7 cellular contexts compared by ENCODE assay signal in the genomic region with DNA sequence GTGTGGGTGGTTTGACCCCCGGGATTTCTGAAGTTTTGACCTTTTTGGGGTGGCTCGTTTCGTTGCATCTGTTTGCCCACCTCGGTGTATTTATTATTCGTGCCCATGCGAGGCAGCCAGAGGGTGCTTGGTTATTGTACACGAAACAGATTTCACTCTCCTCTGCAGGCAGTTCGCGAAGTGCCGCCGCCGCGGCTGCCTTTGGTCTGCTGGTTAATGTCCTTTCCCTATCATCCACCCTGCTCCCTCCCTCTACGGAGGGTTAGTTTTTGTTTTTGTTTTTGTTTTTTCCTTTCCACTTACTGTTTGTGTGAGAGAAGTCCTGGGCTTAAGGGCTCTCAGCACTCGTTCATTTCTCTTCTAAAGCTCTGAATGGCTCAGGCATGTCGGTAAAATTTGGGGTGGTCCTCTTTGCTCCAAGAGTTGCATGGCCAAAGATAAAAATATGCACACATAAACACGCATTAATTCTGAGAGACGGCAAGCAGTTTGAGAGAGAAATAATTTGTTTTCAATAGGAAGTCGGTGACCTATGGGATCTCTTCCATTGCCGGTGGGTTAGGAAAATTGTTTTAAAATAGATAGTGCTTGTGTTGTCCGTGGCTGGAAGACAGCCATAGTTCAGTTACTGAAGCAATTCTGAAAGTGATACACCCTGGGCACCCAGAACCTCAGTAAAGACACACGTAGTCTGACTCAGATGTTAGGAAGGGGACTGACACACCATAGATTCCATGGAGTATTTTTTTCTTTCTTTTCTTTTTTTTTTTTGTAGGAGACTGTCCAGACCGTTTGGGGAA. TPM values are rescaled to one million over a fixed set of nuclear protein-coding genes. Genes with fewer than 3 reads are reported as not detected.
DNase-seq lines count a peak whose midpoint lies in the region.

No MANE protein-coding gene starts in this region.

- no peak overlapping the region for H3K9ac ChIP-seq in neuronal stem cell (ENCODE audit: low read depth, low read length, poor library complexity)

- peak overlapping the region; percentile 12 for H3K18ac ChIP-seq in neuronal stem cell (ENCODE audit: low read length)

- H3K9me3 ChIP-seq in neuronal stem cell (replicated peaks in 1 of 2; ENCODE audit: control insufficient read depth in 2 of 2, insufficient read depth in 1 of 2, low read depth in 1 of 2, low read length in 2 of 2) = no peaks in the 10 kb centered on the region

- H2BK120ac ChIP-seq in neuronal stem cell (ENCODE audit: low read depth, low read length) = no peak overlapping the region

- intact Hi-C loops in posterior vena cava (cut with DNase I) = loop anchor here (5.0 to 10.0 kb wide), 2 partner anchors 177 to 179 kb away; no protein-coding TSS in a partner anchor

- no peak overlapping the region for H3K23ac ChIP-seq in neuronal stem cell (ENCODE audit: low read depth, low read length, poor library complexity)

- no peaks in the 10 kb centered on the region for H3K27me3 ChIP-seq in neuronal stem cell (ENCODE audit: control insufficient read depth in 3 of 3, insufficient read depth in 3 of 3, low read depth in 1 of 3, low read length in 3 of 3)

- WGBS in neuronal stem cell (ENCODE audit: extremely low coverage in 2 of 2, insufficient read length in 2 of 2, insufficient replicate concordance in 1 of 2), 2 donors = no CpG with 5 or more reads among the region's 23 CpGs

- no peak overlapping the region for H3K14ac ChIP-seq in neuronal stem cell (ENCODE audit: low read length)

- H3K36me3 ChIP-seq in neuronal stem cell (replicated peaks in 1 of 2; ENCODE audit: control insufficient read depth in 2 of 2, insufficient read depth in 2 of 2, low read length in 2 of 2) = no peaks in the 10 kb centered on the region

- H3K4me3 ChIP-seq in neuronal stem cell (ENCODE audit: low read length in 2 of 2) = peak overlapping the region; percentile 85 to 90

- peaks cover 3% of the 10 kb centered on the region for H3K79me1 ChIP-seq in neuronal stem cell (ENCODE audit: low read depth, low read length)

- peak; percentile 71 for DNase-seq in GM04503 (ENCODE audit: low read depth)
- peak; percentile 54 for DNase-seq in NCI-H146 (lab: John Stamatoyannopoulos, UW)
- peak; percentile 21 for DNase-seq in activated gamma-delta T cell treated with Interleukin-2 at 50 U/mL for 16 hours
- peak; percentile 20 for DNase-seq in globus pallidus (ENCODE audit: low spot score)
- DNase-seq in neuronal stem cell (ENCODE audit: low spot score) = no peak
- DNase-seq in posterior vena cava (ENCODE audit: low spot score) = no peak
- DNase-seq in KG1 (lab: John Stamatoyannopoulos, UW) = no peak

- H2BK12ac ChIP-seq in neuronal stem cell (ENCODE audit: low read length) = no peak overlapping the region

- H4K91ac ChIP-seq in neuronal stem cell (ENCODE audit: low read depth, low read length, poor library complexity) = no peak overlapping the region

- no peak overlapping the region for H3K27ac ChIP-seq in neuronal stem cell (replicated peaks; ENCODE audit: low read length)

- peak overlapping the region; percentile 59 for H3K4me2 ChIP-seq in neuronal stem cell (ENCODE audit: insufficient read depth, low read length, poor library complexity, severe bottlenecking)

- H2BK15ac ChIP-seq in neuronal stem cell (ENCODE audit: low read length) = no peak overlapping the region

- H2AFZ ChIP-seq in neuronal stem cell (ENCODE audit: low read length) = peak overlapping the region; percentile 96

- no peak overlapping the region for H3K4ac ChIP-seq in neuronal stem cell (ENCODE audit: low read length)

- H2BK5ac ChIP-seq in neuronal stem cell (ENCODE audit: low read length) = peak overlapping the region; percentile 87

- peaks cover 10 to 21% of the 10 kb centered on the region in 2 donors for H3K4me1 ChIP-seq in neuronal stem cell (ENCODE audit: control insufficient read depth in 2 of 2, insufficient read depth in 1 of 2, low read depth in 1 of 2, low read length in 2 of 2)

- no peak overlapping the region for H4K8ac ChIP-seq in neuronal stem cell (ENCODE audit: low read depth, low read length)

- H2AK5ac ChIP-seq in neuronal stem cell (ENCODE audit: low read depth, low read length) = no peak overlapping the region

RNA-seq across cellular contexts. Expression of gene C1orf21, which starts 1.2 kb away (rescaled TPM):
- 112 TPM for polyA plus RNA-seq in neuronal stem cell (2013, experiment 1 of 2)
- polyA plus RNA-seq in neuronal stem cell (2013, experiment 2 of 2) = 109 TPM
- 10 to 100 TPM; 64.5 to 69.3 TPM for total RNA-seq in posterior vena cava

Comparison
In these comparisons a context has a peak if more than half of its experiments do, and no peak if none do; other contexts are left out.
1. DNase-seq: peak in GM04503 (single experiment), NCI-H146 (single experiment), activated gamma-delta T cell treated with Interleukin-2 at 50 U/mL for 16 hours (single experiment) and globus pallidus (single experiment); none in neuronal stem cell (single experiment), posterior vena cava (single experiment) and KG1 (single experiment).